In the genomic region with DNA sequence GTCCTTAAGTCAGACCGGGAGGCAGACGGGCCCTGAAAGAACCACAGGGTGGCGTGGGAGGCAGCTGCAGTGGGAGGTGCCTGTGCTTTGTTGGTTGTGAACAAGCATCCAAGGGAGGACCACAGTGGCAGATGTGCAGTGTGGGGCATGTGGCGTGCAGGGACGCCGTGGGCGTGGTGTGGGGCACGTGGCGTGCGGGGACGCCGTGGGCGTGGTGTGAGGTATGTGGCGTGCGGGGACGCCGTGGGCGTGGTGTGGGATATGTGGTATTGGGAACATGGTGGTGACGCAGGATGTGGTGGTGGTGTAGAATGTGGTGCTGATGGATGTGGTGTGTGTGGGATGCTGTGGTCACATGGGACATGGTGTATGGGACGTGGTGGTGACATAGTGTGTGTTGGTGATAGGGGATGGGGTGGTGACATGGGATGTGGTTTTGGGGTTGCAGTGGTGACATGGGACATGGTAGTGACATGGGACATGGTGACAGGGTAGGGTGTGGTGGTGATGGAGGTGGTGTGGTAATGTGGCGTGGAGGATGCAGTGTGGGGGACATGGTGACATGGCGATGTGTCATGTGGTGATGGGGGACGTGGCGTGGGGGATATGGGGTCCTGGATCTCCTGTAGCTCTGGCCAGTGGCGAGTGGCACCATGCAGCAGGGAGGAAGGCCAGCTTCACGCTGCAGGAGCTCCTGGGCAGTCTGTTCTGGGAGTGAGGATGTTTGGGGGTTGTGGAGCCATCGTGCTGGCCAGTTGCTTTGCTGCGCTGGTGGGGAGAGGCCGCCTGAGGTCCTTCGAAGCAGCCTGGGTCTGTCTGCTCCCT, we compare ENCODE assay signal across 11 cellular contexts.
DNase-seq lines count a peak whose midpoint lies in the region; ATAC-seq and TF ChIP-seq lines count a peak whose summit lies in the region.
"Had no signal": no experiment of that assay in that cellular context is flagged by ENCODE, and none has a peak within 500 bp of the region (broad histone marks: within the 10 kb centered on the region; RNA-seq: fewer than 3 reads in every experiment).

No MANE protein-coding gene starts in this region.

- H3K4me3 Mint-ChIP-seq in T-helper 1 cell treated with Interleukin-12 subunit alpha and Interleukin-12 subunit beta and Interleukin-4 antibody, amounts not matched to agents 30 μg/mL and 1 μg/mL, for 36 hours = peak overlapping the region; percentile 66
- peak overlapping the region; percentile 10 for H3K4me3 Mint-ChIP-seq in activated T-helper 1 cell treated with anti-CD3 and anti-CD28 coated beads, Interleukin-12 subunit alpha, Interleukin-12 subunit beta, Interleukin-2, Interleukin-4 antibody, amounts not matched to agents 30 ng/mL and 10 ng/mL and 1 ng/mL, durations not matched to agents 14 hours and 24 hours and 36 hours

- intact Hi-C loops in activated T-helper 1 cell treated with anti-CD3 and anti-CD28 coated beads, Interleukin-12 subunit alpha, Interleukin-12 subunit beta, Interleukin-2, Interleukin-4 antibody, amounts not matched to agents 30 ng/mL and 10 ng/mL and 1 ng/mL, durations not matched to agents 14 hours and 24 hours and 36 hours (cut with micrococcal nuclease) = loop anchor here (1.0 to 10.0 kb wide), 4 partner anchors 24 to 252 kb away; partner anchors contain the start of gene INPP5A
- intact Hi-C loops in mucosa of descending colon (cut with DNase I, micrococcal nuclease) = no loop called here

- peaks cover 12% of the 10 kb centered on the region for H3K4me1 Mint-ChIP-seq in T-helper 1 cell treated with Interleukin-12 subunit alpha and Interleukin-12 subunit beta and Interleukin-4 antibody, amounts not matched to agents 30 μg/mL and 1 μg/mL, for 36 hours (ENCODE audit: low read depth)
- H3K4me1 Mint-ChIP-seq in activated T-helper 1 cell treated with anti-CD3 and anti-CD28 coated beads, Interleukin-12 subunit alpha, Interleukin-12 subunit beta, Interleukin-2, Interleukin-4 antibody, amounts not matched to agents 30 ng/mL and 10 ng/mL and 1 ng/mL, durations not matched to agents 14 hours and 24 hours and 36 hours (ENCODE audit: low read depth) = peaks cover 14% of the 10 kb centered on the region

- TF ChIP-seq CTCF in mucosa of descending colon (IDR thresholded peaks at IDR 0.05) = no peak

- peaks cover 24% of the 10 kb centered on the region for H3K9me3 ChIP-seq in mucosa of descending colon

- H3K36me3 Mint-ChIP-seq in T-helper 1 cell treated with Interleukin-12 subunit alpha and Interleukin-12 subunit beta and Interleukin-4 antibody, amounts not matched to agents 30 μg/mL and 1 μg/mL, for 36 hours (ENCODE audit: low read depth) = peaks cover 47% of the 10 kb centered on the region
- peaks cover 24% of the 10 kb centered on the region for H3K36me3 Mint-ChIP-seq in activated T-helper 1 cell treated with anti-CD3 and anti-CD28 coated beads, Interleukin-12 subunit alpha, Interleukin-12 subunit beta, Interleukin-2, Interleukin-4 antibody, amounts not matched to agents 30 ng/mL and 10 ng/mL and 1 ng/mL, durations not matched to agents 14 hours and 24 hours and 36 hours (ENCODE audit: low read depth)

- H3K4me3 ChIP-seq in mucosa of descending colon = no peak overlapping the region
- H3K4me3 ChIP-seq: left lung had no signal

- H3K36me3 ChIP-seq in mucosa of descending colon (ENCODE audit: low read depth) = no peaks in the 10 kb centered on the region

- H3K27ac Mint-ChIP-seq in T-helper 1 cell treated with Interleukin-12 subunit alpha and Interleukin-12 subunit beta and Interleukin-4 antibody, amounts not matched to agents 30 μg/mL and 1 μg/mL, for 36 hours = peak overlapping the region; percentile 96
- H3K27ac Mint-ChIP-seq in activated T-helper 1 cell treated with anti-CD3 and anti-CD28 coated beads, Interleukin-12 subunit alpha, Interleukin-12 subunit beta, Interleukin-2, Interleukin-4 antibody, amounts not matched to agents 30 ng/mL and 10 ng/mL and 1 ng/mL, durations not matched to agents 14 hours and 24 hours and 36 hours = peak overlapping the region; percentile 85

- H3K27me3 Mint-ChIP-seq in T-helper 1 cell treated with Interleukin-12 subunit alpha and Interleukin-12 subunit beta and Interleukin-4 antibody, amounts not matched to agents 30 μg/mL and 1 μg/mL, for 36 hours (ENCODE audit: low read depth) = peaks cover 6% of the 10 kb centered on the region
- peaks cover 4% of the 10 kb centered on the region for H3K27me3 Mint-ChIP-seq in activated T-helper 1 cell treated with anti-CD3 and anti-CD28 coated beads, Interleukin-12 subunit alpha, Interleukin-12 subunit beta, Interleukin-2, Interleukin-4 antibody, amounts not matched to agents 30 ng/mL and 10 ng/mL and 1 ng/mL, durations not matched to agents 14 hours and 24 hours and 36 hours (ENCODE audit: insufficient read depth)

- peaks cover 36% of the 10 kb centered on the region for H3K9me3 Mint-ChIP-seq in T-helper 1 cell treated with Interleukin-12 subunit alpha and Interleukin-12 subunit beta and Interleukin-4 antibody, amounts not matched to agents 30 μg/mL and 1 μg/mL, for 36 hours
- peaks cover 36% of the 10 kb centered on the region for H3K9me3 Mint-ChIP-seq in activated T-helper 1 cell treated with anti-CD3 and anti-CD28 coated beads, Interleukin-12 subunit alpha, Interleukin-12 subunit beta, Interleukin-2, Interleukin-4 antibody, amounts not matched to agents 30 ng/mL and 10 ng/mL and 1 ng/mL, durations not matched to agents 14 hours and 24 hours and 36 hours

- ATAC-seq in mucosa of descending colon (peak; percentile 14), GM18517 (IDR thresholded peaks at IDR 0.05; ENCODE audit: unreplicated experiment) (no peak), HG02970 (IDR thresholded peaks at IDR 0.05; ENCODE audit: low FRiP score, unreplicated experiment) (no peak)
- ATAC-seq: left lung had no signal

- peak; percentile 52 for DNase-seq in activated T-helper 1 cell treated with anti-CD3 and anti-CD28 coated beads, Interleukin-12 subunit alpha, Interleukin-12 subunit beta, Interleukin-2, Interleukin-4 antibody, amounts not matched to agents 30 ng/mL and 10 ng/mL and 1 ng/mL, durations not matched to agents 14 hours and 24 hours and 36 hours (ENCODE audit: low spot score)
- DNase-seq in mucosa of descending colon (peak in 1 of 3 donors; percentile 46), NCI-H128 (lab: John Stamatoyannopoulos, UW; ENCODE audit: unreplicated experiment) (no peak), OCI-M2 (lab: John Stamatoyannopoulos, UW; ENCODE audit: unreplicated experiment) (no peak)
- DNase-seq in stimulated activated CD8-positive, alpha-beta memory T cell treated with anti-CD3 and anti-CD28 coated beads, Interleukin-7, amount 100 ng/mL, for 48 hours (ENCODE audit: extremely low read depth in 1 of 2, low read depth in 1 of 2) = peak; percentile 57 to 73
- DNase-seq: GDM1, NCI-H524 treated with DMSO at 0.1 percent for 48 hours had no signal

- H3K4me1 ChIP-seq in mucosa of descending colon (ENCODE audit: low read depth) = no peaks in the 10 kb centered on the region

Comparison
In these comparisons a context has a peak if more than half of its experiments do, and no peak if none do; other contexts are left out.
1. DNase-seq: peak in activated T-helper 1 cell treated with anti-CD3 and anti-CD28 coated beads, Interleukin-12 subunit alpha, Interleukin-12 subunit beta, Interleukin-2, Interleukin-4 antibody, amounts not matched to agents 30 ng/mL and 10 ng/mL and 1 ng/mL, durations not matched to agents 14 hours and 24 hours and 36 hours (single experiment) and stimulated activated CD8-positive, alpha-beta memory T cell treated with anti-CD3 and anti-CD28 coated beads, Interleukin-7, amount 100 ng/mL, for 48 hours (2 of 2); none in NCI-H128 (single experiment) and OCI-M2 (single experiment).